Comparison of ENCODE assay signal across 1 cellular context in genomic region chr11:27328602-27329001, GRCh38.
TF ChIP-seq lines count a peak whose summit lies in the region.

No MANE protein-coding gene starts in this region.

TF ChIP-seq in IMR-90, 13 proteins besides CTCF, POLR2A, EP300 and RAD21:
- no peak for TF ChIP-seq MAZ (IDR thresholded peaks at IDR 0.05; ENCODE audit: borderline replicate concordance, low read depth, low read length)
- no peak for TF ChIP-seq ELK1 (IDR thresholded peaks at IDR 0.05; ENCODE audit: borderline replicate concordance, low read depth, low read length)
- TF ChIP-seq USF2 (IDR thresholded peaks at IDR 0.05; ENCODE audit: low read depth, low read length): no peak
- no peak for TF ChIP-seq RFX5 (IDR thresholded peaks at IDR 0.05; ENCODE audit: low read depth, low read length)
- no peak for TF ChIP-seq MXI1 (IDR thresholded peaks at IDR 0.05; ENCODE audit: borderline replicate concordance, low read depth, low read length)
- no peak for TF ChIP-seq CEBPB (IDR thresholded peaks at IDR 0.05; ENCODE audit: low read depth, low read length)
- TF ChIP-seq BHLHE40 (IDR thresholded peaks at IDR 0.05; ENCODE audit: low read depth, low read length): no peak
- TF ChIP-seq MAFK (IDR thresholded peaks at IDR 0.05; ENCODE audit: low read depth, low read length): no peak
- no peak for TF ChIP-seq RCOR1 (IDR thresholded peaks at IDR 0.05; ENCODE audit: insufficient replicate concordance, low read length)
TF ChIP-seq in IMR-90: peak in this region for 0.
